Comparison of ENCODE assay signal across 13 cellular contexts in the genomic region with DNA sequence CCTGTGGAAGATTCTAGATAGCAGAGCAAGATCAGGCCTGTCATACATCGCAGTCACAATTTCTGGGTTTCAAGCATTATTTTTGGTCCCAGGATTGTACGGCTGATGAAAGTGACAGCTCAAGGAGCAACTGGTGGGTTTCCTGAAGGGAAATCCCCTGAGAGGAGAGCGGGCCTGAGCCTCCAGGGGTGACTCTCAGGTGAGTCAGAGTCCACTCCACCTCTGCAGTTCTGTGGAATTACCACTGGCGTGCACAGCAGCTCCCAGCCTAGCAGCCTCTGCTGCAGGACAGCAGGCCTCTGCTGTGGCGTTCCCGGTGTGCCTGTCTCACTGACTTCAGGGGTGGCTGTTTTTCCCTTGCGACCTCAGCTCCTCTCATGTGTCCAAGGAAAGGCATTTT. TPM values are rescaled to one million over a fixed set of nuclear protein-coding genes. Genes with fewer than 3 reads are reported as not detected.
DNase-seq lines count a peak whose midpoint lies in the region; ATAC-seq, FAIRE-seq and TF ChIP-seq lines count a peak whose summit lies in the region.
"Had no signal": no experiment of that assay in that cellular context is flagged by ENCODE, and none has a peak within 500 bp of the region (broad histone marks: within the 10 kb centered on the region; RNA-seq: fewer than 3 reads in every experiment).

No MANE protein-coding gene starts in this region.

- peaks cover 33% of the 10 kb centered on the region for H3K27me3 Mint-ChIP-seq in GM23338 (ENCODE audit: insufficient read depth, low read depth, poor library complexity)
- H3K27me3 Mint-ChIP-seq in CD8-positive, alpha-beta memory T cell: no peaks in the 10 kb centered on the region

- H3K27ac Mint-ChIP-seq in GM23338: 0 out of 2 replicates have a peak overlapping the region, but pooled peaks have one; percentile 62
- peak overlapping the region in 4 of 8 donors; percentile 16 to 77 (median 34) for H3K27ac Mint-ChIP-seq in CD8-positive, alpha-beta memory T cell

- H3K27me3 ChIP-seq in GM23338 (ENCODE audit: insufficient read depth) (no peaks in the 10 kb centered on the region), bronchial epithelial cell (ENCODE audit: control insufficient read depth, insufficient read depth, low read length) (no peaks in the 10 kb centered on the region), HAP-1 (ENCODE audit: low read depth) (no peaks in the 10 kb centered on the region), tibial nerve (no peaks in the 10 kb centered on the region)
- H3K27me3 ChIP-seq in CD8-positive, alpha-beta memory T cell (ENCODE audit: insufficient read depth, low read length, poor library complexity, severe bottlenecking): no peaks in the 10 kb centered on the region

- H2AFZ ChIP-seq in GM23338: no peak overlapping the region

- H3K4me1 Mint-ChIP-seq in GM23338: peaks cover 34% of the 10 kb centered on the region
- H3K4me1 Mint-ChIP-seq in CD8-positive, alpha-beta memory T cell: peaks cover 0 to 5% (median 3%) of the 10 kb centered on the region in 3 donors

- no peak overlapping the region for H3K4me2 ChIP-seq in GM23338

- H3K9me2 ChIP-seq in GM23338 (ENCODE audit: insufficient read depth): no peaks in the 10 kb centered on the region

- no peaks in the 10 kb centered on the region for H3K79me2 ChIP-seq in GM23338 (replicated peaks; ENCODE audit: insufficient read depth)

- no peaks in the 10 kb centered on the region for H3K9me3 ChIP-seq in CD8-positive, alpha-beta memory T cell (ENCODE audit: low read length)
- no peaks in the 10 kb centered on the region for H3K9me3 ChIP-seq in HAP-1
- H3K9me3 ChIP-seq in tibial nerve: no peaks in the 10 kb centered on the region

- in situ Hi-C loops in HAP-1 (cut with MboI; ENCODE audit: low sequenced_read_pairs): no loop called here

- 90% methylated on average over 7 of the region's 7 CpGs for WGBS in tibial nerve, 2 donors

- TF ChIP-seq EP300 in tibial nerve (IDR thresholded peaks at IDR 0.05): no peak

- peaks cover 15% of the 10 kb centered on the region for H3F3A ChIP-seq in GM23338 (replicated peaks; ENCODE audit: low read depth)

- no peak for TF ChIP-seq POLR2A in tibial nerve (IDR thresholded peaks at IDR 0.05)

- H3K27ac ChIP-seq in GM23338 (ENCODE audit: low read depth) (no peak overlapping the region; the same call in 1 of the 2 replicates), tibial nerve (no peak overlapping the region)
- H3K27ac ChIP-seq in CD8-positive, alpha-beta memory T cell (ENCODE audit: low read depth, low read length): no peak overlapping the region
- H3K27ac ChIP-seq: VCaP had no signal

- H3K4me3 ChIP-seq in GM23338: no peak overlapping the region
- H3K4me3 ChIP-seq in bronchial epithelial cell (ENCODE audit: low read depth, low read length): no peak overlapping the region
- H3K4me3 ChIP-seq in CD8-positive, alpha-beta memory T cell (ENCODE audit: low read length): no peak overlapping the region
- H3K4me3 ChIP-seq in HAP-1: no peak overlapping the region
- H3K4me3 ChIP-seq in tibial nerve: no peak overlapping the region
- H3K4me3 ChIP-seq: skin epidermis had no signal

- ATAC-seq in GM23338 (no peak), HG02884 (IDR thresholded peaks at IDR 0.05; ENCODE audit: unreplicated experiment) (no peak)

- H3K4me1 ChIP-seq in GM23338 (ENCODE audit: insufficient read depth) (peaks cover 11% of the 10 kb centered on the region), HAP-1 (no peaks in the 10 kb centered on the region), tibial nerve (peaks cover 0 to 6% (median 0%) of the 10 kb centered on the region in 4 donors)
- no peaks in the 10 kb centered on the region for H3K4me1 ChIP-seq in CD8-positive, alpha-beta memory T cell (ENCODE audit: insufficient read depth, low read length)

- POLR2A ChIA-PET in CD8-positive, alpha-beta memory T cell (lab: Charles Lee): no interaction called here

- peaks cover 27% of the 10 kb centered on the region for H3K36me3 Mint-ChIP-seq in GM23338 (ENCODE audit: low read depth)
- H3K36me3 Mint-ChIP-seq in CD8-positive, alpha-beta memory T cell: peaks cover 0 to 41% (median 6%) of the 10 kb centered on the region in 3 donors

- FAIRE-seq in bronchial epithelial cell (lab: Jason Lieb, UNC): no peak
- FAIRE-seq: colon had no signal

- no peak for TF ChIP-seq CTCF in GM23338 (conservative IDR thresholded peaks at IDR 0.05; ENCODE audit: low read depth in 2 of 2)
- TF ChIP-seq CTCF in bronchial epithelial cell (IDR thresholded peaks at IDR 0.05; ENCODE audit: insufficient read depth, low read length, severe bottlenecking): no peak
- no peak for TF ChIP-seq CTCF in tibial nerve (IDR thresholded peaks at IDR 0.05)

- H3K36me3 ChIP-seq in GM23338 (ENCODE audit: insufficient read depth) (no peaks in the 10 kb centered on the region), bronchial epithelial cell (ENCODE audit: control insufficient read depth, insufficient read depth, low read length) (peaks cover 11% of the 10 kb centered on the region), HAP-1 (replicated peaks) (peaks cover 2% of the 10 kb centered on the region), tibial nerve (peaks cover 0 to 53% (median 0%) of the 10 kb centered on the region in 3 donors)
- peaks cover 22% of the 10 kb centered on the region for H3K36me3 ChIP-seq in CD8-positive, alpha-beta memory T cell (ENCODE audit: insufficient read depth, low read length)

- no peaks in the 10 kb centered on the region; the same call in 1 of the 2 replicates for H4K20me1 ChIP-seq in GM23338 (replicated peaks; ENCODE audit: insufficient read depth)

- no peak overlapping the region for H3K4me3 Mint-ChIP-seq in GM23338
- no peak overlapping the region for H3K4me3 Mint-ChIP-seq in CD8-positive, alpha-beta memory T cell

- DNase-seq in GM23338 (ENCODE audit: low spot score): no peak
- DNase-seq in RKO (ENCODE audit: low spot score): peak; percentile 52
- DNase-seq in bronchial epithelial cell (ENCODE audit: low read depth): peak; percentile 67
- peak; percentile 80 for DNase-seq in stimulated activated CD4-positive, alpha-beta T cell treated with anti-CD3 and anti-CD28 coated beads, Interleukin-1b, Interleukin-23, amount 100 ng/mL, for 48 hours
- DNase-seq in CD8-positive, alpha-beta memory T cell: no peak
- no peak for DNase-seq in HAP-1 (ENCODE audit: low spot score in 2 of 2)
- no peak for DNase-seq in tibial nerve (ENCODE audit: low spot score in 2 of 2)
- DNase-seq: head of caudate nucleus, NCI-H748 treated with DMSO at 0.1 percent for 48 hours had no signal

- H3K9me3 Mint-ChIP-seq in GM23338: no peaks in the 10 kb centered on the region
- H3K9me3 Mint-ChIP-seq in CD8-positive, alpha-beta memory T cell: no peaks in the 10 kb centered on the region

- CTCF ChIA-PET in CD8-positive, alpha-beta memory T cell (lab: Charles Lee): no interaction called here

TF ChIP-seq in GM23338, 12 proteins besides CTCF, POLR2A, EP300 and RAD21 (continues in another document):
- TF ChIP-seq EZH2 (IDR thresholded peaks at IDR 0.05; ENCODE audit: low read depth, unreplicated experiment): no peak
- TF ChIP-seq NANOG (IDR thresholded peaks at IDR 0.05; ENCODE audit: borderline replicate concordance): no peak
- no peak for TF ChIP-seq JUNB (IDR thresholded peaks at IDR 0.05; ENCODE audit: unreplicated experiment)
- no peak for TF ChIP-seq ZNF114 (CRISPR knock-in tag; IDR thresholded peaks at IDR 0.05)
- no peak for TF ChIP-seq ZNF331 (CRISPR knock-in tag; IDR thresholded peaks at IDR 0.05; ENCODE audit: low read depth)
- no peak for TF ChIP-seq STAT1 (IDR thresholded peaks at IDR 0.05; ENCODE audit: unreplicated experiment)
- TF ChIP-seq CREB1 (CRISPR knock-in tag; IDR thresholded peaks at IDR 0.05; ENCODE audit: low read depth): no peak
- TF ChIP-seq, protein P1, sequence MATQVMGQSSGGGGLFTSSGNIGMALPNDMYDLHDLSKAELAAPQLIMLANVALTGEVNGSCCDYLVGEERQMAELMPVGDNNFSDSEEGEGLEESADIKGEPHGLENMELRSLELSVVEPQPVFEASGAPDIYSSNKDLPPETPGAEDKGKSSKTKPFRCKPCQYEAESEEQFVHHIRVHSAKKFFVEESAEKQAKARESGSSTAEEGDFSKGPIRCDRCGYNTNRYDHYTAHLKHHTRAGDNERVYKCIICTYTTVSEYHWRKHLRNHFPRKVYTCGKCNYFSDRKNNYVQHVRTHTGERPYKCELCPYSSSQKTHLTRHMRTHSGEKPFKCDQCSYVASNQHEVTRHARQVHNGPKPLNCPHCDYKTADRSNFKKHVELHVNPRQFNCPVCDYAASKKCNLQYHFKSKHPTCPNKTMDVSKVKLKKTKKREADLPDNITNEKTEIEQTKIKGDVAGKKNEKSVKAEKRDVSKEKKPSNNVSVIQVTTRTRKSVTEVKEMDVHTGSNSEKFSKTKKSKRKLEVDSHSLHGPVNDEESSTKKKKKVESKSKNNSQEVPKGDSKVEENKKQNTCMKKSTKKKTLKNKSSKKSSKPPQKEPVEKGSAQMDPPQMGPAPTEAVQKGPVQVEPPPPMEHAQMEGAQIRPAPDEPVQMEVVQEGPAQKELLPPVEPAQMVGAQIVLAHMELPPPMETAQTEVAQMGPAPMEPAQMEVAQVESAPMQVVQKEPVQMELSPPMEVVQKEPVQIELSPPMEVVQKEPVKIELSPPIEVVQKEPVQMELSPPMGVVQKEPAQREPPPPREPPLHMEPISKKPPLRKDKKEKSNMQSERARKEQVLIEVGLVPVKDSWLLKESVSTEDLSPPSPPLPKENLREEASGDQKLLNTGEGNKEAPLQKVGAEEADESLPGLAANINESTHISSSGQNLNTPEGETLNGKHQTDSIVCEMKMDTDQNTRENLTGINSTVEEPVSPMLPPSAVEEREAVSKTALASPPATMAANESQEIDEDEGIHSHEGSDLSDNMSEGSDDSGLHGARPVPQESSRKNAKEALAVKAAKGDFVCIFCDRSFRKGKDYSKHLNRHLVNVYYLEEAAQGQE (IDR thresholded peaks at IDR 0.05; ENCODE audit: unreplicated experiment): no peak

RNA-seq across cellular contexts. Expression of gene SLC66A1, which starts 24.4 kb away (rescaled TPM):
- 19.7 and 24.4 TPM in 2 replicates for total RNA-seq in GM23338 (2014; rRNA removed; shearing (Covaris generic))
- polyA plus RNA-seq in GM23338 (2016; fragmentation: Nextera tagmentation; extraction: Ambion mirVana): 6.9 and 8.6 TPM in 2 replicates
- total RNA-seq in bronchial epithelial cell (23.9 and 26.6 TPM in 2 replicates), tibial nerve (10 to 100 TPM; 14.4 to 30.3 (median 21.2) TPM)
- total RNA-seq in CD8-positive, alpha-beta memory T cell: 10 to 100 TPM in 1 of 2 experiments, 1 to 10 TPM in 1; 8.6 to 10.4 TPM
- 5.7 TPM for polyA plus RNA-seq in CD8-positive, alpha-beta memory T cell

RNA-seq across cellular contexts. Expression of gene AKR7A2, which starts 24.6 kb away (rescaled TPM):
- total RNA-seq in GM23338 (2014; rRNA removed; shearing (Covaris generic)): 53.6 and 60.0 TPM in 2 replicates
- 18.2 and 20.8 TPM in 2 replicates for polyA plus RNA-seq in GM23338 (2016; fragmentation: Nextera tagmentation; extraction: Ambion mirVana)
- total RNA-seq in bronchial epithelial cell (45.2 and 54.8 TPM in 2 replicates), tibial nerve (10 to 100 TPM; 64.5 to 91.0 (median 80.7) TPM)
- 10 to 100 TPM; 36.4 to 38.3 TPM for total RNA-seq in CD8-positive, alpha-beta memory T cell
- polyA plus RNA-seq in CD8-positive, alpha-beta memory T cell: 102 TPM

RNA-seq across cellular contexts. Expression of gene AKR7A3, which starts 48.0 kb away (rescaled TPM):
- 0.14 TPM in 1 of 2 replicates, not detected in the other for total RNA-seq in GM23338 (2014; rRNA removed; shearing (Covaris generic))
- 0.24 and 0.86 TPM in 2 replicates for polyA plus RNA-seq in GM23338 (2016; fragmentation: Nextera tagmentation; extraction: Ambion mirVana)
- total RNA-seq in bronchial epithelial cell (0.26 TPM in 2 replicates), tibial nerve (1 to 10 TPM in 3 of 4 donors, under 1 TPM in 1; 0.84 to 4.1 (median 2.5) TPM)
- under 1 TPM; 0.29 to 0.50 TPM for total RNA-seq in CD8-positive, alpha-beta memory T cell
- polyA plus RNA-seq in CD8-positive, alpha-beta memory T cell: not detected

Comparison
In these comparisons a context has a peak if more than half of its experiments do, and no peak if none do; other contexts are left out.
1. DNase-seq: peak in RKO (single experiment), bronchial epithelial cell (single experiment) and stimulated activated CD4-positive, alpha-beta T cell treated with anti-CD3 and anti-CD28 coated beads, Interleukin-1b, Interleukin-23, amount 100 ng/mL, for 48 hours (single experiment); none in GM23338 (single experiment), CD8-positive, alpha-beta memory T cell (0 of 5), HAP-1 (0 of 2) and tibial nerve (0 of 2).